ENCODE assay signal across 22 cellular contexts in the genomic region with DNA sequence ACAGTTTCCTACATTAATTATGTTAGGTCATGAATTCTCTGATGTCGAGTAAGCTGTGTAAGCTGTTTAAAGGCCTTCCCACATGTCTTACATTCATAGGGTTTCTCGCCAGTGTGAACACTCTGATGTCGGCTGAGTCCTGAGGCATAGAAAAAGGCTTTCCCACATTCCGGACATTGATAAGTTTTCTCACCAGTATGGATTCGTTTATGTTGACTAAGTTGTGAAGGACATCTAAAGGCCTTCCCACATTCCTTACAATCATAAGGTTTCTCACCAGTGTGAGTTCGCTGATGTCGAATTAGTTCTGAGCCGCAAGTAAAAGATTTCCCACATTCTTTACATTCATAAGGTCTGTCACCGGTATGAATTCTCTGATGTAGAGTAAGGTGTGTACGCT.
"Had no signal": no experiment of that assay in that cellular context is flagged by ENCODE, and none has a peak within 500 bp of the region (broad histone marks: within the 10 kb centered on the region; RNA-seq: fewer than 3 reads in every experiment).

No MANE protein-coding gene starts in this region.

- H3K4me1 ChIP-seq: ascending aorta, breast epithelium, foreskin keratinocyte, prostate gland, right atrium auricular region, testis, upper lobe of right lung had no signal

- H3K27me3 ChIP-seq: ascending aorta, breast epithelium, foreskin keratinocyte, right atrium auricular region, testis, upper lobe of right lung had no signal

- H3K9me3 ChIP-seq: testis had no signal

- H3K27ac Mint-ChIP-seq: activated T-cell treated with anti-CD3 and anti-CD28 coated beads, Interleukin-2, amount 50 U/mL, for 72 hours; effector memory CD8-positive, alpha-beta T cell; stimulated activated naive CD8-positive, alpha-beta T cell treated with anti-CD3 and anti-CD28 coated beads, Interleukin-15, Interleukin-2, amounts not matched to agents 100 ng/mL and 50 ng/mL, for 24 hours had no signal

- DNase-seq: activated CD4-positive, alpha-beta T cell treated with anti-CD3 and anti-CD28 coated beads for 1 hour; activated effector memory CD4-positive, alpha-beta T cell treated with anti-CD3 and anti-CD28 coated beads, Interleukin-2, amount 50 U/mL, for 16 hours; activated naive CD4-positive, alpha-beta T cell treated with anti-CD3 and anti-CD28 coated beads, Interleukin-2, amount 50 U/mL, for 16 hours; activated T-cell treated with anti-CD3 and anti-CD28 coated beads, Interleukin-2, amount 50 U/mL, for 72 hours; effector memory CD8-positive, alpha-beta T cell; foreskin keratinocyte; hippocampal formation; islet precursor cell; midbrain; occipital lobe; stimulated activated CD4-positive, alpha-beta T cell treated with anti-CD3 and anti-CD28 coated beads, Interleukin-15, amount 100 ng/mL, for 24 hours; stimulated activated CD4-positive, alpha-beta T cell treated with anti-CD3 and anti-CD28 coated beads, Interleukin-2, amount 100 ng/mL, for 48 hours; SW 1271; T-helper 2 cell; testis; upper lobe of right lung; WERI-Rb-1 had no signal

- H3K4me3 Mint-ChIP-seq: activated T-cell treated with anti-CD3 and anti-CD28 coated beads, Interleukin-2, amount 50 U/mL, for 72 hours; effector memory CD8-positive, alpha-beta T cell; stimulated activated naive CD8-positive, alpha-beta T cell treated with anti-CD3 and anti-CD28 coated beads, Interleukin-15, Interleukin-2, amounts not matched to agents 100 ng/mL and 50 ng/mL, for 24 hours had no signal

- H3K4me3 ChIP-seq: ascending aorta, breast epithelium, prostate gland, right atrium auricular region, testis, upper lobe of right lung had no signal

- H3K27ac ChIP-seq: ascending aorta, breast epithelium, foreskin keratinocyte, prostate gland, right atrium auricular region, testis, upper lobe of right lung, WERI-Rb-1 had no signal

- ATAC-seq: activated T-cell treated with anti-CD3 and anti-CD28 coated beads, Interleukin-2, amount 50 U/mL, for 72 hours; effector memory CD8-positive, alpha-beta T cell; foreskin keratinocyte; upper lobe of right lung had no signal

- H3K27me3 Mint-ChIP-seq: effector memory CD8-positive, alpha-beta T cell; stimulated activated naive CD8-positive, alpha-beta T cell treated with anti-CD3 and anti-CD28 coated beads, Interleukin-15, Interleukin-2, amounts not matched to agents 100 ng/mL and 50 ng/mL, for 24 hours had no signal
